In the genomic region with DNA sequence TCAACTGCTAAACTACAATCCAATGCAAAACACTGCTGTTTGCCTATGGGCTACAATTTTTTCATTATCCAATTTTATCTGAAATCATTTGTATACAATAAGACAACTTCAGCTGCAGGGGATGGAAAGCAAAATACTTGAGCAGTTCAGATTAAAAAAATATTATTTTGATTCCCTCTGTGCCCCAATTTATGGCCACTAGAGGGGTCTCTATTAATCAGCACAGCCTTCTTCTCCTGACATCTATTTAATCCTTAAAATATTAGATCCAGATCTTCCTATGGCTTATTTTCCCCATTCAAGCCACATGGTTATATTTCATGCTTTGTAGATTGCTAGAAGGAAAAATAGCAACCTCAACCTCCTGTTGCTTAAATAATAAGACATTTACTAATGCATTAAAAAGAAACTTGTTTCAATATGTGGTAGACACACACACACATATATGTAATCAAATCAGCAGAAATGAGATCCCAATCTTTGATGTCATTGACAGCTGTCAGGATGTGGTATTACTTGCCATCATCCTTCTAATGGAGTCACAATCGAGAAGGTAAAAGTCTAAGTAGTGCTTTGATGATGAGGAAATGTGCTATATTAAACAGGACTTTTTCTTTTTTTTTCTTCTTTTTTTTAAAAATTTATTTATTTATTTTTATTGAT, we compare ENCODE assay signal across 21 cellular contexts.
A peak's percentile ranks its signal among the peaks of the same experiment; 100 is the strongest.
DNase-seq lines count a peak whose midpoint lies in the region; ATAC-seq and TF ChIP-seq lines count a peak whose summit lies in the region.
"Had no signal": no experiment of that assay in that cellular context is flagged by ENCODE, and none has a peak within 500 bp of the region (broad histone marks: within the 10 kb centered on the region; RNA-seq: fewer than 3 reads in every experiment).

No MANE protein-coding gene starts in this region.

- H3K27ac Mint-ChIP-seq in Calu3 (ENCODE audit: unreplicated experiment) (no peak overlapping the region), endodermal cell (no peak overlapping the region), neural crest cell (ENCODE audit: unreplicated experiment) (no peak overlapping the region)
- H3K27ac Mint-ChIP-seq: CD14-positive monocyte had no signal

- no peaks in the 10 kb centered on the region for H3K9me3 ChIP-seq in endodermal cell (ENCODE audit: control insufficient read depth, low read length)
- H3K9me3 ChIP-seq: MG63 had no signal

- no peaks in the 10 kb centered on the region for H3K36me3 Mint-ChIP-seq in Calu3 (ENCODE audit: insufficient read depth, unreplicated experiment)
- no peaks in the 10 kb centered on the region for H3K36me3 Mint-ChIP-seq in endodermal cell (ENCODE audit: low read depth)
- H3K36me3 Mint-ChIP-seq in neural crest cell (ENCODE audit: low read depth): no peaks in the 10 kb centered on the region
- H3K36me3 Mint-ChIP-seq: CD14-positive monocyte had no signal

- DNase-seq in Calu3 (no peak), endodermal cell (no peak), neural crest cell (ENCODE audit: low read depth, low spot score) (no peak), GDM1 (lab: John Stamatoyannopoulos, UW) (no peak), HuH-7 (ENCODE audit: low spot score) (no peak)
- DNase-seq in Jurkat, Clone E6-1 (ENCODE audit: low read depth, low spot score): peak; percentile 18
- DNase-seq: ACHN; AML-193; DMS153; GOT3; MG63; NCI-H1048; NCI-H1436; NCI-H1930; NCI-H2171 treated with DMSO at 0.1 percent for 48 hours; NCI-H446 treated with DMSO at 0.1 percent for 48 hours; NK-92 treated with Interleukin-12 subunit alpha and Interleukin-12 subunit beta, amount 100 ng/mL, for 24 hours; SHP77 treated with DMSO at 0.1 percent for 48 hours had no signal

- no peak overlapping the region for H3K4me3 ChIP-seq in Jurkat, Clone E6-1 (ENCODE audit: low read length)
- H3K4me3 ChIP-seq in endodermal cell (ENCODE audit: low read length): no peak overlapping the region
- H3K4me3 ChIP-seq: GM12878, MG63 had no signal

- H3K4me1 ChIP-seq in endodermal cell (ENCODE audit: control insufficient read depth, insufficient read depth, low read length): no peaks in the 10 kb centered on the region

- BruUV-seq in Calu3 (replicated peaks; lab: Mats Ljungman, UMichigan): no TSS peak

- WGBS in endodermal cell (ENCODE audit: insufficient coverage in 1 of 2, insufficient read length in 1 of 2), 2 experiments: 100% methylated on average over 1 of the region's 1 CpG; no CpG with 5 or more reads in 1 of the 2 experiments

- CTCF ChIA-PET in Calu3 (lab: Charles Lee): no interaction called here

- H3K27me3 Mint-ChIP-seq in Calu3 (ENCODE audit: unreplicated experiment) (no peaks in the 10 kb centered on the region), endodermal cell (ENCODE audit: insufficient read depth) (no peaks in the 10 kb centered on the region), neural crest cell (ENCODE audit: low read depth) (no peaks in the 10 kb centered on the region)

- H3K4me1 Mint-ChIP-seq in Calu3 (ENCODE audit: low read depth, unreplicated experiment): peaks cover 22% of the 10 kb centered on the region
- H3K4me1 Mint-ChIP-seq in endodermal cell: peaks cover 9% of the 10 kb centered on the region
- H3K4me1 Mint-ChIP-seq in neural crest cell: no peaks in the 10 kb centered on the region
- H3K4me1 Mint-ChIP-seq: CD14-positive monocyte had no signal

- TF ChIP-seq CTCF in Calu3 (IDR thresholded peaks at IDR 0.05; ENCODE audit: unreplicated experiment): peak; percentile 28
- peak; percentile 63 for TF ChIP-seq CTCF in endodermal cell (conservative IDR thresholded peaks at IDR 0.05)
- TF ChIP-seq CTCF in neural crest cell (conservative IDR thresholded peaks at IDR 0.05): peak; percentile 25

- H3K9me3 Mint-ChIP-seq in Calu3 (ENCODE audit: low read depth, unreplicated experiment): no peaks in the 10 kb centered on the region
- no peaks in the 10 kb centered on the region for H3K9me3 Mint-ChIP-seq in endodermal cell
- H3K9me3 Mint-ChIP-seq in neural crest cell: no peaks in the 10 kb centered on the region
- H3K9me3 Mint-ChIP-seq: CD14-positive monocyte had no signal

- no peak for ATAC-seq in HG02798 (IDR thresholded peaks at IDR 0.05; ENCODE audit: poor library complexity, unreplicated experiment)
- ATAC-seq: GM12878 had no signal

- no peak overlapping the region for H3K27ac ChIP-seq in endodermal cell (ENCODE audit: low read depth, low read length)

- H3K27me3 ChIP-seq in endodermal cell (ENCODE audit: control insufficient read depth, insufficient read depth, low read length, poor library complexity, severe bottlenecking): no peaks in the 10 kb centered on the region

- no peak overlapping the region for H3K9ac ChIP-seq in endodermal cell (ENCODE audit: extremely low read depth, low read length, poor library complexity, severe bottlenecking)

- H3K36me3 ChIP-seq in endodermal cell (ENCODE audit: control insufficient read depth, insufficient read depth, low read length): no peaks in the 10 kb centered on the region
- H3K36me3 ChIP-seq: MG63 had no signal

- H3K4me3 Mint-ChIP-seq in Calu3 (ENCODE audit: low read depth, unreplicated experiment) (no peak overlapping the region), endodermal cell (no peak overlapping the region), neural crest cell (no peak overlapping the region)
- H3K4me3 Mint-ChIP-seq: CD14-positive monocyte had no signal

- intact Hi-C loops in Calu3 (cut with micrococcal nuclease; ENCODE audit: unreplicated experiment): loop anchor here (10.0 kb wide), 1 partner anchor 434 kb away; no protein-coding TSS in a partner anchor
